ENCODE assay signal across 19 cellular contexts in genomic region chr9:110028281-110029075, GRCh38.
DNase-seq lines count a peak whose midpoint lies in the region; ATAC-seq and TF ChIP-seq lines count a peak whose summit lies in the region.
"Had no signal": no experiment of that assay in that cellular context is flagged by ENCODE, and none has a peak within 500 bp of the region (broad histone marks: within the 10 kb centered on the region; RNA-seq: fewer than 3 reads in every experiment).

No MANE protein-coding gene starts in this region.

- peak overlapping the region; percentile 70 for H3K9ac ChIP-seq in skeletal muscle satellite cell (ENCODE audit: low read depth, low read length)
- H3K9ac ChIP-seq: parathyroid adenoma had no signal

- H3K4me3 ChIP-seq in Jurkat, Clone E6-1 (ENCODE audit: low read length), result no peak overlapping the region
- H3K4me3 ChIP-seq in skeletal muscle satellite cell (ENCODE audit: low read length), result peak overlapping the region; percentile 5
- H3K4me3 ChIP-seq: lung, Peyer's patch had no signal

- H3K36me3 Mint-ChIP-seq in chondrocyte (ENCODE audit: low read depth), result peaks cover 3% of the 10 kb centered on the region
- H3K36me3 Mint-ChIP-seq: activated naive CD8-positive, alpha-beta T cell had no signal

- peak overlapping the region; percentile 84 for H3K27ac Mint-ChIP-seq in chondrocyte (ENCODE audit: unreplicated experiment)
- H3K27ac Mint-ChIP-seq: activated naive CD8-positive, alpha-beta T cell had no signal

- H3K27me3 ChIP-seq in skeletal muscle satellite cell (ENCODE audit: control insufficient read depth, insufficient read depth, low read length), result no peaks in the 10 kb centered on the region
- H3K27me3 ChIP-seq: BE2C, Peyer's patch had no signal

- no peak for TF ChIP-seq CTCF in chondrocyte (IDR thresholded peaks at IDR 0.05)

- H3K27me3 Mint-ChIP-seq in chondrocyte (ENCODE audit: low read depth), result no peaks in the 10 kb centered on the region

- peak overlapping the region; percentile 57 for H3K4me2 ChIP-seq in skeletal muscle satellite cell (ENCODE audit: low read length)

- H3K9me3 Mint-ChIP-seq in chondrocyte (ENCODE audit: low read depth), result no peaks in the 10 kb centered on the region

- no peak overlapping the region for H3K4me3 Mint-ChIP-seq in chondrocyte (ENCODE audit: unreplicated experiment)
- H3K4me3 Mint-ChIP-seq: activated naive CD8-positive, alpha-beta T cell had no signal

- DNase-seq in Jurkat, Clone E6-1 (ENCODE audit: low read depth, low spot score), result peak; percentile 68
- DNase-seq in chondrocyte (ENCODE audit: low spot score), result no peak
- peak; percentile 45 for DNase-seq in iris pigment epithelial cell (ENCODE audit: low read depth)
- no peak for DNase-seq in stimulated activated CD4-positive, alpha-beta T cell treated with anti-CD3 and anti-CD28 coated beads, Interleukin-4, amount 100 ng/mL, for 24 hours
- no peak for DNase-seq in hippocampal formation (lab: John Stamatoyannopoulos, UW)
- no peak for DNase-seq in HK-2 (ENCODE audit: unreplicated experiment)
- DNase-seq: activated CD4-positive, alpha-beta T cell treated with anti-CD3 and anti-CD28 coated beads for 4 hours; activated T-cell treated with anti-CD3 and anti-CD28 coated beads for 4 hours; BE2C; cerebellar nuclear complex; DMS 273 treated with DMSO at 0.1 percent for 48 hours; NCI-H187 treated with DMSO at 0.1 percent for 48 hours; NCI-H510A treated with DMSO at 0.1 percent for 48 hours; Peyer's patch had no signal

- peaks cover 61% of the 10 kb centered on the region for H3K4me1 ChIP-seq in skeletal muscle satellite cell (ENCODE audit: control insufficient read depth, insufficient read depth, low read length)
- H3K4me1 ChIP-seq: BE2C, parathyroid adenoma, Peyer's patch had no signal

- ATAC-seq in HG03135 (IDR thresholded peaks at IDR 0.05; ENCODE audit: unreplicated experiment), result no peak

- H3K36me3 ChIP-seq in skeletal muscle satellite cell (ENCODE audit: insufficient read depth, low read length), result no peaks in the 10 kb centered on the region
- H3K36me3 ChIP-seq: BE2C, Peyer's patch had no signal

- H3K9me3 ChIP-seq in skeletal muscle satellite cell (replicated peaks; ENCODE audit: low read length), result no peaks in the 10 kb centered on the region
- H3K9me3 ChIP-seq: BE2C, Peyer's patch had no signal

- H3K4me1 Mint-ChIP-seq in chondrocyte (ENCODE audit: low read depth), result peaks cover 60% of the 10 kb centered on the region

Comparison
In these comparisons a context has a peak if more than half of its experiments do, and no peak if none do; other contexts are left out.
1. DNase-seq: peak in Jurkat, Clone E6-1 (single experiment) and iris pigment epithelial cell (single experiment); none in chondrocyte (single experiment), stimulated activated CD4-positive, alpha-beta T cell treated with anti-CD3 and anti-CD28 coated beads, Interleukin-4, amount 100 ng/mL, for 24 hours (single experiment), hippocampal formation (0 of 2) and HK-2 (single experiment).